8 cellular contexts compared by ENCODE assay signal in genomic region chr4:169024762-169025161, GRCh38. TPM values are rescaled to one million over a fixed set of nuclear protein-coding genes. Genes with fewer than 3 reads are reported as not detected.
DNase-seq lines count a peak whose midpoint lies in the region; ATAC-seq and TF ChIP-seq lines count a peak whose summit lies in the region.

No MANE protein-coding gene starts in this region.

- H3K27me3 Mint-ChIP-seq in chondrocyte (ENCODE audit: low read depth), result no peaks in the 10 kb centered on the region

- DNase-seq in AG08395 (ENCODE audit: low spot score), result peak; percentile 65
- DNase-seq in NCI-H2029 (lab: John Stamatoyannopoulos, UW), result peak; percentile 7
- no peak for DNase-seq in chondrocyte (ENCODE audit: low spot score)
- DNase-seq in medulla oblongata (ENCODE audit: extremely low spot score), result peak; percentile 72
- no peak for DNase-seq in stimulated activated naive CD4-positive, alpha-beta T cell treated with Interleukin-2 at 50 U/mL for 16 hours (lab: John Stamatoyannopoulos, UW)
- no peak for DNase-seq in SHP77 treated with DMSO at 0.1 percent for 48 hours (lab: John Stamatoyannopoulos, UW)

- no peak overlapping the region for H3K4me3 Mint-ChIP-seq in chondrocyte (ENCODE audit: unreplicated experiment)

- no peak for TF ChIP-seq POLR2A in GM18505 (IDR thresholded peaks at IDR 0.05; ENCODE audit: borderline replicate concordance, extremely low read depth, insufficient read depth, insufficient read length)

- H3K4me1 Mint-ChIP-seq in chondrocyte (ENCODE audit: low read depth), result peaks cover 14% of the 10 kb centered on the region

- TF ChIP-seq CTCF in chondrocyte (IDR thresholded peaks at IDR 0.05), result peak; percentile 89

- no peak overlapping the region for H3K27ac Mint-ChIP-seq in chondrocyte (ENCODE audit: unreplicated experiment)

- H3K36me3 Mint-ChIP-seq in chondrocyte (ENCODE audit: low read depth), result no peaks in the 10 kb centered on the region

- ATAC-seq in GM18505 (IDR thresholded peaks at IDR 0.05; ENCODE audit: unreplicated experiment), result peak; percentile 73
- ATAC-seq in HG02852 (IDR thresholded peaks at IDR 0.05; ENCODE audit: unreplicated experiment), result peak; percentile 75

- peaks cover 7% of the 10 kb centered on the region for H3K9me3 Mint-ChIP-seq in chondrocyte (ENCODE audit: low read depth)

RNA-seq across cellular contexts. Expression of gene CBR4, which starts 14.7 kb away (rescaled TPM):
- 15.2 to 19.7 TPM (median 15.7 TPM) in 3 replicates for total RNA-seq in chondrocyte

Comparison
In these comparisons a context has a peak if more than half of its experiments do, and no peak if none do; other contexts are left out.
1. DNase-seq: peak in AG08395 (single experiment), NCI-H2029 (single experiment) and medulla oblongata (single experiment); none in chondrocyte (single experiment), stimulated activated naive CD4-positive, alpha-beta T cell treated with Interleukin-2 at 50 U/mL for 16 hours (single experiment) and SHP77 treated with DMSO at 0.1 percent for 48 hours (single experiment).